In genomic region chr19:50858896-50859295, GRCh38 we compare ENCODE assay signal across 20 cellular contexts. TPM values are rescaled to one million over a fixed set of nuclear protein-coding genes. Genes with fewer than 3 reads are reported as not detected.
DNase-seq lines count a peak whose midpoint lies in the region; ATAC-seq and TF ChIP-seq lines count a peak whose summit lies in the region.
"Had no signal": no experiment of that assay in that cellular context is flagged by ENCODE, and none has a peak within 500 bp of the region (broad histone marks: within the 10 kb centered on the region; RNA-seq: fewer than 3 reads in every experiment).

No MANE protein-coding gene starts in this region.

- 0 out of 4 replicates have a peak, but pooled peaks of 1 of the 2 experiments have one; percentile 0 for TF ChIP-seq CTCF in GM23338 (conservative IDR thresholded peaks at IDR 0.05; ENCODE audit: low read depth in 2 of 2)
- no peak for TF ChIP-seq CTCF in right atrium auricular region (IDR thresholded peaks at IDR 0.05)

- no peak overlapping the region for H3K9ac ChIP-seq in neuronal stem cell (ENCODE audit: low read depth, low read length, poor library complexity)

- no peak overlapping the region for H3K14ac ChIP-seq in neuronal stem cell (ENCODE audit: low read length)

- H3K4me2 ChIP-seq in GM23338 (peak overlapping the region; percentile 57; the same call in 1 of the 2 replicates), neuronal stem cell (ENCODE audit: insufficient read depth, low read length, poor library complexity, severe bottlenecking) (no peak overlapping the region)

- no peaks in the 10 kb centered on the region for H3K9me2 ChIP-seq in GM23338 (ENCODE audit: insufficient read depth)

- H4K8ac ChIP-seq in neuronal stem cell (ENCODE audit: low read depth, low read length): no peak overlapping the region

- H2BK12ac ChIP-seq in neuronal stem cell (ENCODE audit: low read length): no peak overlapping the region

- peaks cover 13% of the 10 kb centered on the region for H3K27me3 Mint-ChIP-seq in GM23338 (ENCODE audit: insufficient read depth, low read depth, poor library complexity)

- H3K9me3 ChIP-seq in neuronal stem cell (replicated peaks in 1 of 2; ENCODE audit: control insufficient read depth in 2 of 2, insufficient read depth in 1 of 2, low read depth in 1 of 2, low read length in 2 of 2) (peaks cover 0 to 3% of the 10 kb centered on the region in 2 donors), right atrium auricular region (no peaks in the 10 kb centered on the region)
- H3K9me3 ChIP-seq: vagina had no signal

- H3K27ac ChIP-seq in GM23338 (ENCODE audit: low read depth) (no peak overlapping the region), neuronal stem cell (replicated peaks; ENCODE audit: low read length) (no peak overlapping the region), right atrium auricular region (no peak overlapping the region)
- H3K27ac ChIP-seq: vagina had no signal

- H2AFZ ChIP-seq in GM23338: 0 out of 2 replicates have a peak overlapping the region, but pooled peaks have one; percentile 63
- H2AFZ ChIP-seq in neuronal stem cell (ENCODE audit: low read length): no peak overlapping the region

- no peaks in the 10 kb centered on the region for H3K79me1 ChIP-seq in neuronal stem cell (ENCODE audit: low read depth, low read length)

- H3K4me1 ChIP-seq in GM23338 (ENCODE audit: insufficient read depth) (peaks cover 12% of the 10 kb centered on the region), neuronal stem cell (ENCODE audit: control insufficient read depth in 2 of 2, insufficient read depth in 1 of 2, low read depth in 1 of 2, low read length in 2 of 2) (no peaks in the 10 kb centered on the region), right atrium auricular region (no peaks in the 10 kb centered on the region)
- H3K4me1 ChIP-seq: vagina had no signal

- WGBS in neuronal stem cell (ENCODE audit: extremely low coverage in 2 of 2, insufficient read length in 2 of 2, insufficient replicate concordance in 1 of 2), 2 donors: no CpG with 5 or more reads among the region's 7 CpGs

- peak overlapping the region; percentile 44 for H3K18ac ChIP-seq in neuronal stem cell (ENCODE audit: low read length)

- H4K20me1 ChIP-seq in GM23338 (replicated peaks; ENCODE audit: insufficient read depth): no peaks in the 10 kb centered on the region

- intact Hi-C loops in left cardiac atrium (cut with DNase I): no loop called here

- DNase-seq in GM23338 (ENCODE audit: low spot score) (peak; percentile 63), NCI-H2081 treated with DMSO at 0.1 percent for 48 hours (lab: John Stamatoyannopoulos, UW) (peak; percentile 73), SK-N-DZ (ENCODE audit: low spot score) (peak; percentile 32), neuronal stem cell (ENCODE audit: low spot score) (no peak), right atrium auricular region (ENCODE audit: low spot score) (no peak), left cardiac atrium (no peak)
- DNase-seq in stimulated activated CD4-positive, alpha-beta T cell treated with anti-CD3 and anti-CD28 coated beads, Interleukin-2, amount 100 ng/mL, for 24 hours: no peak
- DNase-seq: activated gamma-delta T cell treated with Interleukin-2 at 50 U/mL for 16 hours; cortex of kidney; kidney glomerular epithelial cell; NCI-H1048; stimulated activated naive CD4-positive, alpha-beta T cell treated with Interleukin-2 at 50 U/mL for 16 hours had no signal

- no peak overlapping the region for H3K4me3 ChIP-seq in GM23338
- no peak overlapping the region for H3K4me3 ChIP-seq in neuronal stem cell (ENCODE audit: low read length in 2 of 2)
- H3K4me3 ChIP-seq in right atrium auricular region: no peak overlapping the region
- H3K4me3 ChIP-seq: K562, vagina had no signal

- no peaks in the 10 kb centered on the region for H3K27me3 ChIP-seq in GM23338 (ENCODE audit: insufficient read depth)
- H3K27me3 ChIP-seq in neuronal stem cell (ENCODE audit: control insufficient read depth in 3 of 3, insufficient read depth in 3 of 3, low read depth in 1 of 3, low read length in 3 of 3): peaks cover 0 to 59% (median 0%) of the 10 kb centered on the region in 3 experiments
- H3K27me3 ChIP-seq in right atrium auricular region: no peaks in the 10 kb centered on the region
- H3K27me3 ChIP-seq: vagina had no signal

- H3K79me2 ChIP-seq in GM23338 (replicated peaks; ENCODE audit: insufficient read depth): no peaks in the 10 kb centered on the region

- H3K36me3 Mint-ChIP-seq in GM23338 (ENCODE audit: low read depth): peaks cover 37% of the 10 kb centered on the region

- H3K36me3 ChIP-seq in GM23338 (ENCODE audit: insufficient read depth) (no peaks in the 10 kb centered on the region), neuronal stem cell (replicated peaks in 1 of 2; ENCODE audit: control insufficient read depth in 2 of 2, insufficient read depth in 2 of 2, low read length in 2 of 2) (no peaks in the 10 kb centered on the region), right atrium auricular region (no peaks in the 10 kb centered on the region)
- H3K36me3 ChIP-seq: vagina had no signal

- H3K4me3 Mint-ChIP-seq in GM23338: no peak overlapping the region

- H3K27ac Mint-ChIP-seq in GM23338: no peak overlapping the region

- ATAC-seq in GM23338 (peak; percentile 89), left cardiac atrium (no peak)
- ATAC-seq: HCT116, K562 had no signal

- H3K9me3 Mint-ChIP-seq in GM23338: peaks cover 89% of the 10 kb centered on the region

- no peak overlapping the region for H2AK5ac ChIP-seq in neuronal stem cell (ENCODE audit: low read depth, low read length)

- H3K4me1 Mint-ChIP-seq in GM23338: no peaks in the 10 kb centered on the region; the same call in 2 of the 3 replicates

- H4K91ac ChIP-seq in neuronal stem cell (ENCODE audit: low read depth, low read length, poor library complexity): no peak overlapping the region

- no peak overlapping the region for H2BK15ac ChIP-seq in neuronal stem cell (ENCODE audit: low read length)

- H3K23ac ChIP-seq in neuronal stem cell (ENCODE audit: low read depth, low read length, poor library complexity): no peak overlapping the region

- H3F3A ChIP-seq in GM23338 (replicated peaks; ENCODE audit: low read depth): no peaks in the 10 kb centered on the region

- H2BK120ac ChIP-seq in neuronal stem cell (ENCODE audit: low read depth, low read length): no peak overlapping the region

- no peak overlapping the region for H3K4ac ChIP-seq in neuronal stem cell (ENCODE audit: low read length)

- H2BK5ac ChIP-seq in neuronal stem cell (ENCODE audit: low read length): peak overlapping the region; percentile 61

TF ChIP-seq in GM23338, 12 proteins besides CTCF, POLR2A, EP300 and RAD21 (continues in another document):
- TF ChIP-seq JUNB (IDR thresholded peaks at IDR 0.05; ENCODE audit: unreplicated experiment) (no peak), ZNF114 (CRISPR knock-in tag; IDR thresholded peaks at IDR 0.05) (no peak)

RNA-seq across cellular contexts. Expression of gene KLK3, which starts 4.2 kb away (rescaled TPM):
- total RNA-seq in GM23338 (2014; rRNA removed; shearing (Covaris generic)): not detected in 2 replicates
- 0.14 and 0.19 TPM in 2 replicates for polyA plus RNA-seq in GM23338 (2016; fragmentation: Nextera tagmentation; extraction: Ambion mirVana)
- polyA plus RNA-seq in SK-N-DZ (2014; cell fraction: cytosol; rRNA removed): 0.08 and 1.5 TPM in 2 replicates
- 1.4 and 2.5 TPM in 2 replicates for polyA plus RNA-seq in SK-N-DZ (2014; cell fraction: nucleus; rRNA removed)
- not detected for polyA plus RNA-seq in neuronal stem cell (2013, experiment 1 of 2)
- not detected for polyA plus RNA-seq in neuronal stem cell (2013, experiment 2 of 2)
- total RNA-seq in right atrium auricular region (not detected), left cardiac atrium (not detected)
- total RNA-seq: K562, osteoblast, skeletal muscle tissue, vagina had no signal
- polyA plus RNA-seq: BJ, esophagus, K562 had no signal

RNA-seq across cellular contexts. Expression of gene KLK2, which starts 14.3 kb away (rescaled TPM):
- 0.69 TPM in 1 of 2 replicates, not detected in the other for total RNA-seq in GM23338 (2014; rRNA removed; shearing (Covaris generic))
- 0.18 TPM in 1 of 2 replicates, not detected in the other for polyA plus RNA-seq in GM23338 (2016; fragmentation: Nextera tagmentation; extraction: Ambion mirVana)
- polyA plus RNA-seq in SK-N-DZ (2014; cell fraction: cytosol; rRNA removed): 0.07 TPM in 1 of 2 replicates, not detected in the other
- 2.7 TPM in 1 of 2 replicates, not detected in the other for polyA plus RNA-seq in SK-N-DZ (2014; cell fraction: nucleus; rRNA removed)
- 0.06 TPM for polyA plus RNA-seq in neuronal stem cell (2013, experiment 1 of 2)
- polyA plus RNA-seq in neuronal stem cell (2013, experiment 2 of 2): 0.03 TPM
- total RNA-seq in right atrium auricular region (not detected), left cardiac atrium (not detected)
- total RNA-seq: osteoblast, skeletal muscle tissue, vagina had no signal
- polyA plus RNA-seq: BJ, esophagus had no signal

RNA-seq across cellular contexts. Expression of gene KLK15, which starts 25.5 kb away (rescaled TPM):
- not detected in 2 replicates for total RNA-seq in GM23338 (2014; rRNA removed; shearing (Covaris generic))
- polyA plus RNA-seq in GM23338 (2016; fragmentation: Nextera tagmentation; extraction: Ambion mirVana): not detected in 2 replicates
- 0.45 and 0.53 TPM in 2 replicates for polyA plus RNA-seq in SK-N-DZ (2014; cell fraction: cytosol; rRNA removed)
- polyA plus RNA-seq in SK-N-DZ (2014; cell fraction: nucleus; rRNA removed): 0.65 TPM in 1 of 2 replicates, not detected in the other
- not detected for polyA plus RNA-seq in neuronal stem cell (2013, experiment 1 of 2)
- not detected for polyA plus RNA-seq in neuronal stem cell (2013, experiment 2 of 2)
- total RNA-seq in right atrium auricular region: not detected
- not detected for total RNA-seq in left cardiac atrium
- total RNA-seq: K562, mononuclear cell, osteoblast, skeletal muscle tissue, vagina had no signal
- polyA plus RNA-seq: BJ, esophagus, K562 had no signal

RNA-seq across cellular contexts. Expression of gene KLK1, which starts 35.3 kb away (rescaled TPM):
- total RNA-seq in GM23338 (2014; rRNA removed; shearing (Covaris generic)): 0.31 TPM in 1 of 2 replicates, not detected in the other
- 2.4 and 3.0 TPM in 2 replicates for polyA plus RNA-seq in GM23338 (2016; fragmentation: Nextera tagmentation; extraction: Ambion mirVana)
- 0.74 and 2.4 TPM in 2 replicates for polyA plus RNA-seq in SK-N-DZ (2014; cell fraction: cytosol; rRNA removed)
- polyA plus RNA-seq in SK-N-DZ (2014; cell fraction: nucleus; rRNA removed): 0.21 and 1.4 TPM in 2 replicates
- polyA plus RNA-seq in neuronal stem cell (2013, experiment 1 of 2): not detected
- not detected for polyA plus RNA-seq in neuronal stem cell (2013, experiment 2 of 2)
- total RNA-seq in right atrium auricular region: under 1 TPM in 1 of 2 donors, not detected in 1; 0.51 TPM
- total RNA-seq in left cardiac atrium: under 1 TPM in 1 of 2 donors, not detected in 1; 0.27 TPM
- total RNA-seq: mononuclear cell, osteoblast, skeletal muscle tissue, vagina had no signal

RNA-seq across cellular contexts. Expression of gene KLK4, which starts 52.3 kb away (rescaled TPM):
- total RNA-seq in GM23338 (2014; rRNA removed; shearing (Covaris generic)): 0.54 and 0.76 TPM in 2 replicates
- polyA plus RNA-seq in GM23338 (2016; fragmentation: Nextera tagmentation; extraction: Ambion mirVana): 1.8 and 2.2 TPM in 2 replicates
- 5.8 and 9.7 TPM in 2 replicates for polyA plus RNA-seq in SK-N-DZ (2014; cell fraction: cytosol; rRNA removed)
- 13.4 and 33.5 TPM in 2 replicates for polyA plus RNA-seq in SK-N-DZ (2014; cell fraction: nucleus; rRNA removed)
- polyA plus RNA-seq in neuronal stem cell (2013, experiment 1 of 2): not detected
- not detected for polyA plus RNA-seq in neuronal stem cell (2013, experiment 2 of 2)
- total RNA-seq in right atrium auricular region (not detected), left cardiac atrium (not detected)
- total RNA-seq: K562, osteoblast, skeletal muscle tissue, vagina had no signal
- polyA plus RNA-seq: BJ, K562 had no signal

Comparison
In these comparisons a context has a peak if more than half of its experiments do, and no peak if none do; other contexts are left out.
1. DNase-seq: peak in GM23338 (single experiment), NCI-H2081 treated with DMSO at 0.1 percent for 48 hours (single experiment) and SK-N-DZ (single experiment); none in neuronal stem cell (single experiment), right atrium auricular region (single experiment), left cardiac atrium (single experiment) and stimulated activated CD4-positive, alpha-beta T cell treated with anti-CD3 and anti-CD28 coated beads, Interleukin-2, amount 100 ng/mL, for 24 hours (0 of 2).